Comparison of ENCODE assay signal across 14 cellular contexts in the genomic region with DNA sequence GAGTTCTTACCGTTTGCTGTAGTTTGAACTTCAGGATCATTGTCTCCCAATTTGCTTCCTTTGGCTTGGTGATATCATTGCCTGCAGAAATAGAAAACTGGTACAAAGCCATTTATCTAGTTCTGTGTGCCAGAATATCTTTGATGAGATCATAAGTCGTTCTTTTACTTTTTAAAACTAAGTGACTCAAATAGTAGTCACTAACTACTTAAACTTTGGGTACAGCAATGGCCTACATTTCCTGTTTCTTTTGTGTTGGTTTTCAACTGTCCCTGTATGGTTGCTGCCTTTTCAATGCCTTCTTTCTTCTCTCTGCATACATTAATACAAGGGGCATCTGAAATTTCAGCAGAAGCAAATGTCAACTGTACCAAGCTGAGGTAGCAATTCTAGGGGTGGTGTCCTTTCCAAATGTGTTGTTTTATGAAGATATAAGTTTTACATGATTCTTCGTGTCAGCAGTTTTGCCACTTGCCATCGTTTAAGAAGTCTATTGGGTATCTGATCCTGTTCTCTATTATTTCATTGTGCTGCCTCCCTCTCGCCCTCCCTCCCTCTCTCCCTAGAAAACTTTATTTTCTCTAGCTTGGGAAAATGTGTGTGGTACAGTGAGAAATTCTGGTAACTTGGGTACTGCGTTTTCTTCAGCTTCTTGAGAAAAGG.
DNase-seq lines count a peak whose midpoint lies in the region; ATAC-seq and TF ChIP-seq lines count a peak whose summit lies in the region.
"Had no signal": no experiment of that assay in that cellular context is flagged by ENCODE, and none has a peak within 500 bp of the region (broad histone marks: within the 10 kb centered on the region; RNA-seq: fewer than 3 reads in every experiment).

No MANE protein-coding gene starts in this region.

- H3K27ac ChIP-seq in RWPE2 (ENCODE audit: poor library complexity, severe bottlenecking), result peak overlapping the region; percentile 13
- H3K27ac ChIP-seq: upper lobe of right lung had no signal

- no peaks in the 10 kb centered on the region for H3K27me3 Mint-ChIP-seq in activated T-cell treated with anti-CD3 and anti-CD28 coated beads, Interleukin-2, amount 50 U/mL, for 4 hours (ENCODE audit: low read depth)
- H3K27me3 Mint-ChIP-seq: dendritic cell treated with granulocyte-macrophage colony-stimulating factor and Interleukin-4, amounts not matched to agents 40 ng/mL and 50 ng/mL, for 4 days; naive thymus-derived CD8-positive, alpha-beta T cell had no signal

- peaks cover 12% of the 10 kb centered on the region for H3K36me3 Mint-ChIP-seq in activated T-cell treated with anti-CD3 and anti-CD28 coated beads, Interleukin-2, amount 50 U/mL, for 4 hours (ENCODE audit: insufficient read depth)

- no peak overlapping the region for H3K4me3 ChIP-seq in RWPE2 (ENCODE audit: severe bottlenecking)
- H3K4me3 ChIP-seq in skeletal muscle cell (ENCODE audit: low read depth, low read length), result no peak overlapping the region
- H3K4me3 ChIP-seq: upper lobe of right lung had no signal

- peaks cover 27% of the 10 kb centered on the region for H3K4me1 Mint-ChIP-seq in activated T-cell treated with anti-CD3 and anti-CD28 coated beads, Interleukin-2, amount 50 U/mL, for 4 hours (ENCODE audit: low read depth)

- no peaks in the 10 kb centered on the region for H3K27me3 ChIP-seq in RWPE2 (ENCODE audit: insufficient read depth, poor library complexity, severe bottlenecking)
- H3K27me3 ChIP-seq: upper lobe of right lung had no signal

- H3K36me3 ChIP-seq in RWPE2 (ENCODE audit: low read depth), result no peaks in the 10 kb centered on the region
- H3K36me3 ChIP-seq: upper lobe of right lung had no signal

- no peaks in the 10 kb centered on the region for H3K9me3 Mint-ChIP-seq in activated T-cell treated with anti-CD3 and anti-CD28 coated beads, Interleukin-2, amount 50 U/mL, for 4 hours
- H3K9me3 Mint-ChIP-seq: dendritic cell treated with granulocyte-macrophage colony-stimulating factor and Interleukin-4, amounts not matched to agents 40 ng/mL and 50 ng/mL, for 4 days; naive thymus-derived CD8-positive, alpha-beta T cell had no signal

- H3K4me3 Mint-ChIP-seq in activated T-cell treated with anti-CD3 and anti-CD28 coated beads, Interleukin-2, amount 50 U/mL, for 4 hours, result no peak overlapping the region
- H3K4me3 Mint-ChIP-seq: dendritic cell treated with granulocyte-macrophage colony-stimulating factor and Interleukin-4, amounts not matched to agents 40 ng/mL and 50 ng/mL, for 4 days had no signal

- H3K4me1 ChIP-seq in RWPE2 (ENCODE audit: insufficient read depth, poor library complexity, severe bottlenecking), result peaks cover 21% of the 10 kb centered on the region
- H3K4me1 ChIP-seq: upper lobe of right lung had no signal

- TF ChIP-seq CTCF in RWPE2 (IDR thresholded peaks at IDR 0.05; ENCODE audit: poor library complexity, severe bottlenecking), result no peak

- peak; percentile 46 to 48 for ATAC-seq in activated T-cell treated with anti-CD3 and anti-CD28 coated beads, Interleukin-2, amount 50 U/mL, for 4 hours
- ATAC-seq in RWPE2 (ENCODE audit: low read depth) (peak; percentile 51; the same call in 2 of the 3 replicates), esophagus mucosa (peak; percentile 71), GM19395 (IDR thresholded peaks at IDR 0.05; ENCODE audit: unreplicated experiment) (no peak)
- ATAC-seq: naive thymus-derived CD8-positive, alpha-beta T cell; upper lobe of right lung had no signal

- peaks cover 3% of the 10 kb centered on the region for H3K9me3 ChIP-seq in RWPE2 (ENCODE audit: severe bottlenecking)
- H3K9me3 ChIP-seq: upper lobe of right lung had no signal

- no peak for DNase-seq in activated T-cell treated with anti-CD3 and anti-CD28 coated beads, Interleukin-2, amount 50 U/mL, for 4 hours
- DNase-seq in activated T-cell treated with anti-CD3 and anti-CD28 coated beads, Interleukin-2, amount 50 U/mL, for 48 hours, result no peak
- DNase-seq in RWPE2 (ENCODE audit: low spot score) (no peak), skeletal muscle cell (ENCODE audit: low read depth) (peak; percentile 36), nucleus accumbens (lab: John Stamatoyannopoulos, UW) (no peak), NCI-H2107 treated with DMSO at 0.1 percent for 48 hours (lab: John Stamatoyannopoulos, UW; ENCODE audit: unreplicated experiment) (no peak)
- DNase-seq: AML-193; naive thymus-derived CD8-positive, alpha-beta T cell; NCI-H226; stimulated activated CD4-positive, alpha-beta T cell treated with anti-CD3 and anti-CD28 coated beads, Interleukin-4, amount 100 ng/mL, for 24 hours; upper lobe of right lung had no signal
